ENCODE assay signal across 17 cellular contexts in genomic region chr1:245770191-245770590, GRCh38.
DNase-seq lines count a peak whose midpoint lies in the region; ATAC-seq and TF ChIP-seq lines count a peak whose summit lies in the region.
"Had no signal": no experiment of that assay in that cellular context is flagged by ENCODE, and none has a peak within 500 bp of the region (broad histone marks: within the 10 kb centered on the region; RNA-seq: fewer than 3 reads in every experiment).

No MANE protein-coding gene starts in this region.

- DNase-seq in GM23248, result no peak
- peak; percentile 40 for DNase-seq in NCI-H226
- DNase-seq in fibroblast of the aortic adventitia (ENCODE audit: low read depth), result peak; percentile 26
- no peak for DNase-seq in T-helper 2 cell
- DNase-seq in NCI-H128 (lab: John Stamatoyannopoulos, UW; ENCODE audit: unreplicated experiment), result no peak
- DNase-seq in activated CD4-positive, alpha-beta T cell treated with anti-CD3 and anti-CD28 coated beads for 36 hours, result no peak
- DNase-seq in midbrain (lab: John Stamatoyannopoulos, UW), result no peak
- DNase-seq: DMS153, DND-41, KBM-7, MG63, NCI-H1105 treated with DMSO at 0.1 percent for 48 hours, NCI-H2029 treated with DMSO at 0.1 percent for 48 hours, NCI-H526 treated with DMSO at 0.1 percent for 48 hours, PC-9 had no signal

- no peaks in the 10 kb centered on the region for H3K27me3 Mint-ChIP-seq in activated CD4-positive, alpha-beta T cell treated with anti-CD3 and anti-CD28 coated beads for 36 hours

- ATAC-seq in activated CD4-positive, alpha-beta T cell treated with anti-CD3 and anti-CD28 coated beads for 36 hours, result no peak
- ATAC-seq: Right ventricle myocardium inferior had no signal

- TF ChIP-seq CTCF in fibroblast of the aortic adventitia (IDR thresholded peaks at IDR 0.05; ENCODE audit: insufficient read depth, low read length), result no peak

- WGBS in GM23248 (ENCODE audit: low coverage in 1 of 2, low lambda C conversion rate in 2 of 2, missing lambda C conversion rate in 2 of 2), 2 experiments, result 53 to 66% methylated on average over 2 of the region's 2 CpGs

- H3K4me1 ChIP-seq in GM23248 (ENCODE audit: insufficient read depth), result peaks cover 40% of the 10 kb centered on the region

- CTCF ChIA-PET in activated CD4-positive, alpha-beta T cell treated with anti-CD3 and anti-CD28 coated beads for 36 hours (lab: Charles Lee), result interaction anchor here (1.1 kb wide), 1 partner anchor 25 kb away, joined by 3 read pairs; no protein-coding TSS in a partner anchor

- no peaks in the 10 kb centered on the region for H3K27me3 ChIP-seq in GM23248 (replicated peaks; ENCODE audit: insufficient read depth)
- H3K27me3 ChIP-seq: MG63, SJCRH30 had no signal

- H3K36me3 ChIP-seq in GM23248 (ENCODE audit: low read depth), result no peaks in the 10 kb centered on the region
- H3K36me3 ChIP-seq: MG63, SJCRH30 had no signal

- H3F3A ChIP-seq in GM23248 (ENCODE audit: insufficient read depth), result peaks cover 39% of the 10 kb centered on the region

- H3K4me3 ChIP-seq in GM23248 (no peak overlapping the region), fibroblast of the aortic adventitia (ENCODE audit: low read depth, low read length) (no peak overlapping the region)
- H3K4me3 ChIP-seq: MG63, PC-9, SJCRH30 had no signal

- no peak overlapping the region for H3K9ac ChIP-seq in GM23248

- intact Hi-C loops in activated CD4-positive, alpha-beta T cell treated with anti-CD3 and anti-CD28 coated beads for 36 hours (cut with DNase I, micrococcal nuclease), result no loop called here

- no peaks in the 10 kb centered on the region for H3K9me2 ChIP-seq in GM23248 (ENCODE audit: insufficient read depth)

- H3K9me3 Mint-ChIP-seq in activated CD4-positive, alpha-beta T cell treated with anti-CD3 and anti-CD28 coated beads for 36 hours (ENCODE audit: low read depth), result no peaks in the 10 kb centered on the region

- H3K36me3 Mint-ChIP-seq in activated CD4-positive, alpha-beta T cell treated with anti-CD3 and anti-CD28 coated beads for 36 hours (ENCODE audit: low read depth), result peaks cover 26% of the 10 kb centered on the region

- no peak overlapping the region for H3K4me3 Mint-ChIP-seq in activated CD4-positive, alpha-beta T cell treated with anti-CD3 and anti-CD28 coated beads for 36 hours

- in situ Hi-C loops in GM23248 (cut with MboI), result no loop called here

- H3K9me3 ChIP-seq in GM23248 (ENCODE audit: low read depth), result no peaks in the 10 kb centered on the region
- H3K9me3 ChIP-seq: MG63, SJCRH30 had no signal

- H4K20me1 ChIP-seq in GM23248 (ENCODE audit: insufficient read depth), result no peaks in the 10 kb centered on the region

- POLR2A ChIA-PET in activated CD4-positive, alpha-beta T cell treated with anti-CD3 and anti-CD28 coated beads for 36 hours (lab: Charles Lee), result no interaction called here

- H3K4me1 Mint-ChIP-seq in activated CD4-positive, alpha-beta T cell treated with anti-CD3 and anti-CD28 coated beads for 36 hours, result no peaks in the 10 kb centered on the region

- H3K79me2 ChIP-seq in GM23248 (ENCODE audit: insufficient read depth), result no peaks in the 10 kb centered on the region

- H3K27ac Mint-ChIP-seq in activated CD4-positive, alpha-beta T cell treated with anti-CD3 and anti-CD28 coated beads for 36 hours, result no peak overlapping the region

- H3K4me2 ChIP-seq in GM23248 (ENCODE audit: unreplicated experiment), result peak overlapping the region; percentile 8
- H3K4me2 ChIP-seq: PC-9 had no signal

- H2AFZ ChIP-seq in GM23248, result peak overlapping the region; percentile 31; the same call in 1 of the 2 replicates
- H2AFZ ChIP-seq: PC-9 had no signal

- peak overlapping the region; percentile 84 for H3K27ac ChIP-seq in GM23248
- H3K27ac ChIP-seq: PC-9, SJCRH30 had no signal

Comparison
In these comparisons a context has a peak if more than half of its experiments do, and no peak if none do; other contexts are left out.
1. DNase-seq: peak in NCI-H226 (single experiment) and fibroblast of the aortic adventitia (single experiment); none in GM23248 (single experiment), T-helper 2 cell (0 of 5), NCI-H128 (single experiment), activated CD4-positive, alpha-beta T cell treated with anti-CD3 and anti-CD28 coated beads for 36 hours (single experiment) and midbrain (single experiment).